32 cellular contexts compared by ENCODE assay signal in genomic region chr11:96778272-96778671, GRCh38.
"Had no signal": no experiment of that assay in that cellular context is flagged by ENCODE, and none has a peak within 500 bp of the region (broad histone marks: within the 10 kb centered on the region; RNA-seq: fewer than 3 reads in every experiment).

No MANE protein-coding gene starts in this region.

- H3K4me1 Mint-ChIP-seq: activated CD4-positive, alpha-beta memory T cell treated with anti-CD3 and anti-CD28 coated beads, Interleukin-2, amount 10 ng/mL, durations not matched to agents 7 days and 5 days; activated CD4-positive, alpha-beta T cell treated with anti-CD3 and anti-CD28 coated beads, Interleukin-2, amount 10 ng/mL, durations not matched to agents 7 days and 5 days; activated naive CD4-positive, alpha-beta T cell treated with anti-CD3 and anti-CD28 coated beads, Interleukin-2, amount 10 ng/mL, durations not matched to agents 7 days and 5 days; activated naive CD8-positive, alpha-beta T cell treated with anti-CD3 and anti-CD28 coated beads, Interleukin-2, amount 10 ng/mL, durations not matched to agents 7 days and 5 days; brain; central memory CD8-positive, alpha-beta T cell; T-helper 17 cell had no signal

- H3K4me3 ChIP-seq: ascending aorta, coronary artery, dorsolateral prefrontal cortex, esophagus muscularis mucosa, gastrocnemius medialis had no signal

- H3K4me3 Mint-ChIP-seq: activated CD4-positive, alpha-beta memory T cell treated with anti-CD3 and anti-CD28 coated beads, Interleukin-2, amount 10 ng/mL, durations not matched to agents 7 days and 5 days; activated CD4-positive, alpha-beta T cell treated with anti-CD3 and anti-CD28 coated beads, Interleukin-2, amount 10 ng/mL, durations not matched to agents 7 days and 5 days; activated naive CD4-positive, alpha-beta T cell treated with anti-CD3 and anti-CD28 coated beads, Interleukin-2, amount 10 ng/mL, durations not matched to agents 7 days and 5 days; activated naive CD8-positive, alpha-beta T cell treated with anti-CD3 and anti-CD28 coated beads, Interleukin-2, amount 10 ng/mL, durations not matched to agents 7 days and 5 days; activated T-cell treated with anti-CD3 and anti-CD28 coated beads, Interleukin-2, amount 50 U/mL, for 24 hours; activated T-cell treated with anti-CD3 and anti-CD28 coated beads, Interleukin-2, amount 50 U/mL, for 72 hours; brain; central memory CD8-positive, alpha-beta T cell; dendritic cell treated with granulocyte-macrophage colony-stimulating factor and Interleukin-4, amounts not matched to agents 40 ng/mL and 50 ng/mL, for 4 days; T-helper 17 cell; T-helper 2 cell treated with Interferon-gamma antibody and Interleukin-4, amounts not matched to agents 5 μg/mL and 100 μg/mL, for 36 hours had no signal

- H3K36me3 ChIP-seq: ascending aorta, esophagus muscularis mucosa, gastrocnemius medialis, WERI-Rb-1 had no signal

- DNase-seq: activated CD4-positive, alpha-beta memory T cell treated with anti-CD3 and anti-CD28 coated beads, Interleukin-2, amount 10 ng/mL, durations not matched to agents 7 days and 5 days; activated CD4-positive, alpha-beta T cell treated with anti-CD3 and anti-CD28 coated beads for 1 hour; activated CD4-positive, alpha-beta T cell treated with anti-CD3 and anti-CD28 coated beads for 4 hours; activated CD4-positive, alpha-beta T cell treated with anti-CD3 and anti-CD28 coated beads, Interleukin-2, amount 10 ng/mL, durations not matched to agents 7 days and 5 days; activated CD4-positive, alpha-beta T cell treated with anti-CD3 and anti-CD28 coated beads, Interleukin-2, amount 50 U/mL, for 4 hours; activated CD4-positive, CD25-positive, alpha-beta regulatory T cell; activated CD8-positive, alpha-beta memory T cell treated with anti-CD3 and anti-CD28 coated beads, Interleukin-2, amount 50 U/mL, for 48 hours; activated gamma-delta T cell; activated naive CD4-positive, alpha-beta T cell; activated naive CD4-positive, alpha-beta T cell treated with anti-CD3 and anti-CD28 coated beads, Interleukin-2, amount 10 ng/mL, durations not matched to agents 7 days and 5 days; activated naive CD8-positive, alpha-beta T cell treated with anti-CD3 and anti-CD28 coated beads, Interleukin-2, amount 10 ng/mL, durations not matched to agents 7 days and 5 days; activated T-cell treated with anti-CD3 and anti-CD28 coated beads for 4 hours; activated T-cell treated with anti-CD3 and anti-CD28 coated beads, Interleukin-2, amount 50 U/mL, for 24 hours; activated T-cell treated with anti-CD3 and anti-CD28 coated beads, Interleukin-2, amount 50 U/mL, for 72 hours; dorsolateral prefrontal cortex; effector memory CD4-positive, alpha-beta T cell; erythroblast; gastrocnemius medialis; glutamatergic neuron; T-helper 1 cell; T-helper 17 cell; T1000; WERI-Rb-1 had no signal

- H3K9me3 ChIP-seq: ascending aorta, esophagus muscularis mucosa, gastrocnemius medialis had no signal

- H3K4me1 ChIP-seq: ascending aorta, esophagus muscularis mucosa, gastrocnemius medialis had no signal

- H3K27me3 ChIP-seq: ascending aorta, dorsolateral prefrontal cortex, esophagus muscularis mucosa, foreskin keratinocyte, gastrocnemius medialis had no signal

- H3K27ac Mint-ChIP-seq: activated CD4-positive, alpha-beta memory T cell treated with anti-CD3 and anti-CD28 coated beads, Interleukin-2, amount 10 ng/mL, durations not matched to agents 7 days and 5 days; activated CD4-positive, alpha-beta T cell treated with anti-CD3 and anti-CD28 coated beads, Interleukin-2, amount 10 ng/mL, durations not matched to agents 7 days and 5 days; activated naive CD4-positive, alpha-beta T cell treated with anti-CD3 and anti-CD28 coated beads, Interleukin-2, amount 10 ng/mL, durations not matched to agents 7 days and 5 days; activated naive CD4-positive, alpha-beta T cell treated with anti-CD3 and anti-CD28 coated beads, Interleukin-2, amount 50 U/mL, for 72 hours; activated naive CD8-positive, alpha-beta T cell treated with anti-CD3 and anti-CD28 coated beads, Interleukin-2, amount 10 ng/mL, durations not matched to agents 7 days and 5 days; activated T-cell treated with anti-CD3 and anti-CD28 coated beads, Interleukin-2, amount 50 U/mL, for 24 hours; activated T-cell treated with anti-CD3 and anti-CD28 coated beads, Interleukin-2, amount 50 U/mL, for 72 hours; brain; dendritic cell treated with granulocyte-macrophage colony-stimulating factor and Interleukin-4, amounts not matched to agents 40 ng/mL and 50 ng/mL, for 4 days; T-helper 17 cell; T-helper 2 cell treated with Interferon-gamma antibody and Interleukin-4, amounts not matched to agents 5 μg/mL and 100 μg/mL, for 36 hours had no signal

- H3K9me3 Mint-ChIP-seq: activated CD4-positive, alpha-beta memory T cell treated with anti-CD3 and anti-CD28 coated beads, Interleukin-2, amount 10 ng/mL, durations not matched to agents 7 days and 5 days; activated CD4-positive, alpha-beta T cell treated with anti-CD3 and anti-CD28 coated beads, Interleukin-2, amount 10 ng/mL, durations not matched to agents 7 days and 5 days; activated naive CD4-positive, alpha-beta T cell treated with anti-CD3 and anti-CD28 coated beads, Interleukin-2, amount 10 ng/mL, durations not matched to agents 7 days and 5 days; activated naive CD8-positive, alpha-beta T cell treated with anti-CD3 and anti-CD28 coated beads, Interleukin-2, amount 10 ng/mL, durations not matched to agents 7 days and 5 days; activated T-cell treated with anti-CD3 and anti-CD28 coated beads, Interleukin-2, amount 50 U/mL, for 24 hours; T-helper 2 cell treated with Interferon-gamma antibody and Interleukin-4, amounts not matched to agents 5 μg/mL and 100 μg/mL, for 36 hours had no signal

- H3K36me3 Mint-ChIP-seq: activated naive CD4-positive, alpha-beta T cell treated with anti-CD3 and anti-CD28 coated beads, Interleukin-2, amount 10 ng/mL, durations not matched to agents 7 days and 5 days; activated naive CD4-positive, alpha-beta T cell treated with anti-CD3 and anti-CD28 coated beads, Interleukin-2, amount 50 U/mL, for 72 hours; activated naive CD8-positive, alpha-beta T cell treated with anti-CD3 and anti-CD28 coated beads, Interleukin-2, amount 10 ng/mL, durations not matched to agents 7 days and 5 days; brain had no signal

- H3K27ac ChIP-seq: ascending aorta, coronary artery, dorsolateral prefrontal cortex, esophagus muscularis mucosa, foreskin keratinocyte, gastrocnemius medialis, WERI-Rb-1 had no signal

- ATAC-seq: activated naive CD4-positive, alpha-beta T cell treated with anti-CD3 and anti-CD28 coated beads, Interleukin-2, amount 50 U/mL, for 72 hours; activated T-cell treated with anti-CD3 and anti-CD28 coated beads, Interleukin-2, amount 50 U/mL, for 72 hours; foreskin keratinocyte; gastrocnemius medialis; T-helper 17 cell had no signal

- H3K27me3 Mint-ChIP-seq: activated CD4-positive, alpha-beta memory T cell treated with anti-CD3 and anti-CD28 coated beads, Interleukin-2, amount 10 ng/mL, durations not matched to agents 7 days and 5 days; activated CD4-positive, alpha-beta T cell treated with anti-CD3 and anti-CD28 coated beads, Interleukin-2, amount 10 ng/mL, durations not matched to agents 7 days and 5 days; activated naive CD4-positive, alpha-beta T cell treated with anti-CD3 and anti-CD28 coated beads, Interleukin-2, amount 10 ng/mL, durations not matched to agents 7 days and 5 days; activated naive CD8-positive, alpha-beta T cell treated with anti-CD3 and anti-CD28 coated beads, Interleukin-2, amount 10 ng/mL, durations not matched to agents 7 days and 5 days; activated T-cell treated with anti-CD3 and anti-CD28 coated beads, Interleukin-2, amount 50 U/mL, for 24 hours; brain; central memory CD8-positive, alpha-beta T cell; dendritic cell treated with granulocyte-macrophage colony-stimulating factor and Interleukin-4, amounts not matched to agents 40 ng/mL and 50 ng/mL, for 4 days; T-helper 17 cell had no signal
